In genomic region chr1:31937300-31938183, GRCh38 we compare ENCODE assay signal across 1 cellular context.
TF ChIP-seq lines count a peak whose summit lies in the region.

No MANE protein-coding gene starts in this region.

TF ChIP-seq in HEK293, 187 proteins besides CTCF, POLR2A, EP300 and RAD21 (continued from another document):
- TF ChIP-seq ZNF544 (tag by site-specific recombination; IDR thresholded peaks at IDR 0.05) (no peak), EGR2 (tag by site-specific recombination; IDR thresholded peaks at IDR 0.05; ENCODE audit: low read depth) (peak; percentile 100), ELK4 (IDR thresholded peaks at IDR 0.05; ENCODE audit: borderline replicate concordance, low read depth, low read length) (no peak), SETDB1 (IDR thresholded peaks at IDR 0.05; ENCODE audit: insufficient read length, low read length) (no peak), ZNF133 (tag by site-specific recombination; IDR thresholded peaks at IDR 0.05) (no peak; the same call in 1 of the 2 replicates), RBAK (tag by site-specific recombination; IDR thresholded peaks at IDR 0.05) (peak; percentile 78), ZBTB17 (tag by site-specific recombination; IDR thresholded peaks at IDR 0.05) (peak; percentile 63), HOXA7 (CRISPR knock-in tag; IDR thresholded peaks at IDR 0.05; ENCODE audit: borderline replicate concordance) (no peak), PRDM2 (tag by site-specific recombination; IDR thresholded peaks at IDR 0.05; ENCODE audit: borderline replicate concordance) (0 out of 2 replicates have a peak, but pooled peaks have one; percentile 51), ZNF561 (tag by site-specific recombination; IDR thresholded peaks at IDR 0.05; ENCODE audit: borderline replicate concordance) (no peak), ZBTB7A (tag by site-specific recombination; IDR thresholded peaks at IDR 0.05; ENCODE audit: low read depth) (peak; percentile 95), ZNF701 (tag by site-specific recombination; IDR thresholded peaks at IDR 0.05) (peak; percentile 79; the same call in 1 of the 2 replicates), ZNF239 (tag by site-specific recombination; IDR thresholded peaks at IDR 0.05) (0 out of 2 replicates have a peak, but pooled peaks have one; percentile 70), ZNF664 (tag by site-specific recombination; IDR thresholded peaks at IDR 0.05) (no peak), ZSCAN30 (tag by site-specific recombination; IDR thresholded peaks at IDR 0.05) (0 out of 2 replicates have a peak, but pooled peaks have one; percentile 29), ZNF830 (tag by site-specific recombination; IDR thresholded peaks at IDR 0.05; ENCODE audit: low read depth) (no peak), FEZF1 (tag by site-specific recombination; IDR thresholded peaks at IDR 0.05) (peak; percentile 18; the same call in 1 of the 2 replicates), HIC1 (tag by site-specific recombination; IDR thresholded peaks at IDR 0.05) (peak; percentile 98), GLI4 (tag by site-specific recombination; IDR thresholded peaks at IDR 0.05) (peak; percentile 94), ZNF785 (tag by site-specific recombination; IDR thresholded peaks at IDR 0.05) (peak; percentile 93), ZNF707 (tag by site-specific recombination; IDR thresholded peaks at IDR 0.05) (no peak), BCL11B (tag by site-specific recombination; IDR thresholded peaks at IDR 0.05; ENCODE audit: low read depth) (no peak), ZNF521 (tag by site-specific recombination; IDR thresholded peaks at IDR 0.05) (no peak), ZFHX2 (tag by site-specific recombination; conservative IDR thresholded peaks at IDR 0.05) (peak; percentile 100), ZNF202 (tag by site-specific recombination; IDR thresholded peaks at IDR 0.05; ENCODE audit: borderline replicate concordance) (no peak), ZNF157 (tag by site-specific recombination; IDR thresholded peaks at IDR 0.05) (peak; percentile 61; the same call in 1 of the 2 replicates), PRDM4 (tag by site-specific recombination; IDR thresholded peaks at IDR 0.05) (peak; percentile 54), INSM2 (tag by site-specific recombination; IDR thresholded peaks at IDR 0.05) (peak; percentile 79), ZFP3 (tag by site-specific recombination; IDR thresholded peaks at IDR 0.05; ENCODE audit: low read depth) (no peak; the same call in 1 of the 2 replicates), ZNF391 (tag by site-specific recombination; IDR thresholded peaks at IDR 0.05; ENCODE audit: borderline replicate concordance, low read depth) (peak; percentile 97), ZNF560 (tag by site-specific recombination; IDR thresholded peaks at IDR 0.05; ENCODE audit: borderline replicate concordance) (no peak), ZNF362 (tag by site-specific recombination; IDR thresholded peaks at IDR 0.05) (no peak), ZNF302 (tag by site-specific recombination; IDR thresholded peaks at IDR 0.05; ENCODE audit: low read depth) (no peak), ZSCAN4 (tag by site-specific recombination; IDR thresholded peaks at IDR 0.05) (0 out of 2 replicates have a peak, but pooled peaks have one; percentile 37), TRIM28 (IDR thresholded peaks at IDR 0.05; ENCODE audit: borderline replicate concordance, low read length) (no peak), ZNF677 (tag by site-specific recombination; IDR thresholded peaks at IDR 0.05) (no peak), OVOL3 (tag by site-specific recombination; IDR thresholded peaks at IDR 0.05) (no peak), ZNF280C (tag by site-specific recombination; IDR thresholded peaks at IDR 0.05) (0 out of 2 replicates have a peak, but pooled peaks have one; percentile 84), KLF8 (tag by site-specific recombination; IDR thresholded peaks at IDR 0.05) (peak; percentile 99)
